Comparison of ENCODE assay signal across 8 cellular contexts in the genomic region with DNA sequence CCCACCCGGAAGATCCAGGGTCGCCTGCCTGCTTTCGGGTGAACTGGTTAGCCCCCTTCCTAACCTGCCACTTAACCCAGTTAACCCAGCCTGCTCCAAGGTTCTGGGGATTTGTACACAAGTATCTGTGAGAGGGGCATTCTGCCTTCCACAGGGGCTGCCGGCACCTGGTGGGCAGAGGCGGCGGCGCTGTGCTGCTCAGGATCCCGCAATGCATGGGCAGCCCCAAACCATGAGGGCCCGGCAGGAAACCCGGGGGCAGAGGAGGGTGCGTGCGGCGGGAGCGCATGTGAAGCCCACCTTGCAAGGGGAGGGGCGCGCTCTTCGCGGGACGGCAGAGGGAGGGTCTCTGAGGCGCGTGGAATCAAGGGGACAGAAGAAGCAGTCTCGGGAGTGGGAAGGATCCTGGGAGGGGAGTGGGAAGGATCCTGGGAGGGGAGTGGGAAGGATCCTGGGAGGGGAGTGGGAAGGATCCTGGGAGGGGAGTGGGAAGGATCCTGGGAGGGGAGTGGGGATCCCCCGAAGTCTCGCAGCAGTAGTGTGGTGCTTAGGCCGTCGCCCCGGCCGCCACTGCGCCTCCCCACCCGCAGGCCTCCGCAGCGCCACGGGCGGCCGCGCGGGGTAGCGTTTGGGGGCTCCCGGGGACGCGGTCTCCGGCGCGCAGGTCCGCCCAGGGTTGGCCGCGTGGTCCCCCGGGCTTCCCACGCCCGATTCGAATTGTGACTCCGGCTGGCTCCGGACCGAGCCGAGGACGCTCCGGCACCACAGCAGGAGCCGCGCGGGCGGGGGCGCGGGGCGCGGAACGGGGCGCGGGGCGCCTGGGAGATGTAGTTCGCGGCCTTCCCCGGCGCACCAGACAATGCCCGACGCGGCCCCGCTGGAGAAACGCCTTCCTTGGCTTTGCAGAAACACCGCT. TPM values are rescaled to one million over a fixed set of nuclear protein-coding genes. Genes with fewer than 3 reads are reported as not detected.
DNase-seq lines count a peak whose midpoint lies in the region; ATAC-seq, FAIRE-seq and TF ChIP-seq lines count a peak whose summit lies in the region.

No MANE protein-coding gene starts in this region.

- H3K4me3 ChIP-seq in HEK293 (ENCODE audit: low read depth, low read length), result peak overlapping the region; percentile 20; the same call in 1 of the 2 replicates
- H3K4me3 ChIP-seq in H1 (ENCODE audit: extremely low read depth in 1 of 4, insufficient read depth in 2 of 4, low read depth in 3 of 4, low read length in 4 of 4), result peak overlapping the region; percentile 36 to 68 (median 52)
- peak overlapping the region; percentile 61 to 63 for H3K4me3 ChIP-seq in mesenchymal stem cell (ENCODE audit: insufficient read depth in 1 of 2, low read depth in 1 of 2, low read length in 2 of 2)

- H2AFZ ChIP-seq in H1 (ENCODE audit: low read length), result no peak overlapping the region
- peak overlapping the region; percentile 29 for H2AFZ ChIP-seq in mesenchymal stem cell (ENCODE audit: low read depth, low read length)

- ATAC-seq in activated CD8-positive, alpha-beta T cell treated with anti-CD3 and anti-CD28 coated beads, Interleukin-2, amount 10 ng/mL, durations not matched to agents 7 days and 5 days, result peak; percentile 81

- H3K23ac ChIP-seq in H1 (ENCODE audit: insufficient read length), result no peak overlapping the region
- no peak overlapping the region for H3K23ac ChIP-seq in mesenchymal stem cell (ENCODE audit: low read length in 2 of 2)

- POLR2A ChIA-PET in HEK293 (lab: Yijun Ruan, JAX), result interaction anchor here (0.7 kb wide), 1 partner anchor 40 kb away, joined by 3 read pairs; no protein-coding TSS in a partner anchor
- POLR2A ChIA-PET in activated CD8-positive, alpha-beta T cell treated with anti-CD3 and anti-CD28 coated beads, Interleukin-2, amount 10 ng/mL, durations not matched to agents 7 days and 5 days (lab: Charles Lee), result no interaction called here
- POLR2A ChIA-PET in H1 (lab: Charles Lee; ENCODE audit: partially characterized antibody), result interaction anchor here (0.7 to 1.3 kb wide), 2 partner anchors 21 to 57 kb away, joined by 3 to 4 read pairs; no protein-coding TSS in a partner anchor

- no peak for TF ChIP-seq EP300 in H1 (IDR thresholded peaks at IDR 0.05; ENCODE audit: borderline replicate concordance in 1 of 2, low read depth in 2 of 2, low read length in 2 of 2)

- H3K9me3 Mint-ChIP-seq in activated CD8-positive, alpha-beta T cell treated with anti-CD3 and anti-CD28 coated beads, Interleukin-2, amount 10 ng/mL, durations not matched to agents 7 days and 5 days (ENCODE audit: insufficient read depth), result no peaks in the 10 kb centered on the region

- no peak for TF ChIP-seq CTCF in HEK293 (tag by site-specific recombination; IDR thresholded peaks at IDR 0.05)
- peak in 2 of 3 experiments; percentile 41 to 42; a peak in 3 of 4 replicates for TF ChIP-seq CTCF in H1 (IDR thresholded peaks at IDR 0.05; ENCODE audit: control extremely low read depth in 1 of 3, insufficient read depth in 1 of 3, low read depth in 1 of 3, low read length in 3 of 3)

- no peak overlapping the region for H2BK20ac ChIP-seq in H1 (ENCODE audit: low read length)

- H3K4me1 ChIP-seq in HEK293 (ENCODE audit: control insufficient read depth, insufficient read depth, low read length) (peaks cover 5% of the 10 kb centered on the region), H1 (replicated peaks in 1 of 4; ENCODE audit: control insufficient read depth in 3 of 4, insufficient read depth in 4 of 4, low read length in 3 of 4) (peaks cover 0 to 18% (median 14%) of the 10 kb centered on the region in 4 experiments; a peak in 6 of 7 replicates), mesenchymal stem cell (ENCODE audit: control insufficient read depth, insufficient read depth, low read depth, low read length) (peaks cover 32% of the 10 kb centered on the region)

- H3K14ac ChIP-seq in H1 (ENCODE audit: insufficient read length), result no peak overlapping the region
- H3K14ac ChIP-seq in mesenchymal stem cell (ENCODE audit: low read length in 2 of 2), result peak overlapping the region in 1 of 2 experiments; percentile 69

- peaks cover 23% of the 10 kb centered on the region for H3K4me1 Mint-ChIP-seq in activated CD8-positive, alpha-beta T cell treated with anti-CD3 and anti-CD28 coated beads, Interleukin-2, amount 10 ng/mL, durations not matched to agents 7 days and 5 days (ENCODE audit: low read depth)

- no peak overlapping the region for H2BK15ac ChIP-seq in H1 (ENCODE audit: low read length)
- H2BK15ac ChIP-seq in mesenchymal stem cell (ENCODE audit: low read depth, poor library complexity, severe bottlenecking), result peak overlapping the region; percentile 36

- H3K9me3 ChIP-seq in HEK293 (ENCODE audit: control insufficient read depth, insufficient read depth, low read depth, low read length), result no peaks in the 10 kb centered on the region
- H3K9me3 ChIP-seq in H1 (ENCODE audit: insufficient read depth in 2 of 2, low read depth in 1 of 2, low read length in 1 of 2), result no peaks in the 10 kb centered on the region
- H3K9me3 ChIP-seq in mesenchymal stem cell (ENCODE audit: control insufficient read depth, low read length), result no peaks in the 10 kb centered on the region

- H2AK5ac ChIP-seq in H1 (ENCODE audit: low read depth, low read length) (no peak overlapping the region; the same call in 1 of the 2 replicates), mesenchymal stem cell (ENCODE audit: low read length, severe bottlenecking) (no peak overlapping the region)

- no peak overlapping the region for H3K56ac ChIP-seq in H1 (replicated peaks; ENCODE audit: insufficient read length, low read depth, low read length)

- H4K91ac ChIP-seq in H1 (replicated peaks; ENCODE audit: insufficient read length, low read length) (no peak overlapping the region), mesenchymal stem cell (ENCODE audit: low read length) (peak overlapping the region; percentile 70)

- H3K9ac ChIP-seq in H1 (replicated peaks in 1 of 4; ENCODE audit: extremely low read depth in 1 of 4, low read depth in 3 of 4, low read length in 3 of 4) (peak overlapping the region in 2 of 4 experiments; percentile 58 to 62; a peak in 4 of 7 replicates), mesenchymal stem cell (ENCODE audit: low read length) (peak overlapping the region; percentile 77)

- H4K20me1 ChIP-seq in H1 (replicated peaks in 1 of 2; ENCODE audit: control insufficient read depth in 1 of 2, insufficient read depth in 2 of 2, low read length in 2 of 2), result peaks cover 0 to 8% of the 10 kb centered on the region in 2 experiments

- H3K36me3 Mint-ChIP-seq in activated CD8-positive, alpha-beta T cell treated with anti-CD3 and anti-CD28 coated beads, Interleukin-2, amount 10 ng/mL, durations not matched to agents 7 days and 5 days (ENCODE audit: low read depth), result no peaks in the 10 kb centered on the region

- peak overlapping the region; percentile 4; the same call in 1 of the 2 replicates for H3K27ac ChIP-seq in HEK293 (ENCODE audit: extremely low read depth, low read depth, low read length)
- H3K27ac ChIP-seq in H1 (ENCODE audit: low read depth, low read length), result no peak overlapping the region
- H3K27ac ChIP-seq in mesenchymal stem cell (ENCODE audit: low read length, poor library complexity, severe bottlenecking), result no peak overlapping the region

- H2BK12ac ChIP-seq in H1 (ENCODE audit: low read depth, low read length) (peak overlapping the region; percentile 39; the same call in 1 of the 2 replicates), mesenchymal stem cell (ENCODE audit: low read length in 2 of 2) (no peak overlapping the region)

- H3K79me1 ChIP-seq in H1 (ENCODE audit: low read depth, low read length) (0 out of 2 replicates have a peak, but pooled peaks cover 5% of the 10 kb centered on the region), mesenchymal stem cell (replicated peaks; ENCODE audit: low read length, poor library complexity, severe bottlenecking) (peaks cover 5% of the 10 kb centered on the region)

- H2BK120ac ChIP-seq in H1 (replicated peaks; ENCODE audit: low read depth, low read length), result no peak overlapping the region
- H2BK120ac ChIP-seq in mesenchymal stem cell (ENCODE audit: low read depth, low read length), result no peak overlapping the region

- H4K5ac ChIP-seq in H1 (ENCODE audit: insufficient read length, low read depth, low read length), result peak overlapping the region; percentile 59

- H3K23me2 ChIP-seq in H1 (ENCODE audit: low read depth, low read length), result peaks cover 14% of the 10 kb centered on the region; the same call in 1 of the 2 replicates

- H4K8ac ChIP-seq in H1 (ENCODE audit: extremely low read depth, insufficient read depth, low read length) (peak overlapping the region; percentile 31; the same call in 1 of the 2 replicates), mesenchymal stem cell (ENCODE audit: low read length) (peak overlapping the region; percentile 93)

- WGBS in H1 (ENCODE audit: extremely low coverage in 1 of 2, insufficient coverage in 1 of 2, insufficient read length in 1 of 2, insufficient replicate concordance in 2 of 2, low coverage in 1 of 2, low lambda C conversion rate in 2 of 2, missing lambda C conversion rate in 1 of 2), 2 experiments, result 9% methylated on average over 36 of the region's 79 CpGs; no CpG with 5 or more reads in 1 of the 2 experiments
- WGBS in mesenchymal stem cell, result 8% methylated on average over 63 of the region's 79 CpGs

- H3K4me2 ChIP-seq in H1 (ENCODE audit: insufficient read depth in 1 of 2, low read depth in 2 of 2, low read length in 2 of 2) (peak overlapping the region; percentile 66 to 69), mesenchymal stem cell (ENCODE audit: low read length, poor library complexity, severe bottlenecking) (peak overlapping the region; percentile 72)

- H3K27ac Mint-ChIP-seq in activated CD8-positive, alpha-beta T cell treated with anti-CD3 and anti-CD28 coated beads, Interleukin-2, amount 10 ng/mL, durations not matched to agents 7 days and 5 days, result peak overlapping the region; percentile 25

- H3K4me3 Mint-ChIP-seq in activated CD8-positive, alpha-beta T cell treated with anti-CD3 and anti-CD28 coated beads, Interleukin-2, amount 10 ng/mL, durations not matched to agents 7 days and 5 days, result peak overlapping the region; percentile 58

- CTCF ChIA-PET in HEK293 (lab: Yijun Ruan, JAX) (interaction anchor here (0.6 to 1.4 kb wide), 2 partner anchors 66 to 212 kb away, joined by 3 to 6 read pairs; no protein-coding TSS in a partner anchor), H1 (lab: Charles Lee; ENCODE audit: partially characterized antibody) (interaction anchor here (1.2 to 1.8 kb wide), 3 partner anchors 68 to 74 kb away, joined by 3 to 5 read pairs (median 3); no protein-coding TSS in a partner anchor)
- CTCF ChIA-PET in activated CD8-positive, alpha-beta T cell treated with anti-CD3 and anti-CD28 coated beads, Interleukin-2, amount 10 ng/mL, durations not matched to agents 7 days and 5 days (lab: Charles Lee), result interaction anchor here (0.9 to 2.0 kb wide), 6 partner anchors 10 to 75 kb away, joined by 4 to 10 read pairs (median 5); no protein-coding TSS in a partner anchor

- H3K4ac ChIP-seq in H1 (replicated peaks; ENCODE audit: insufficient read length, low read depth, low read length), result no peak overlapping the region
- H3K4ac ChIP-seq in mesenchymal stem cell (ENCODE audit: low read depth in 1 of 2, low read length in 2 of 2), result peak overlapping the region; percentile 57 to 76

- peaks cover 0 to 6% of the 10 kb centered on the region in 2 experiments; a peak in 1 of 4 replicates for H3K79me2 ChIP-seq in H1 (ENCODE audit: control insufficient read depth in 1 of 2, insufficient read depth in 2 of 2, low read length in 2 of 2)

- 0 out of 4 replicates have a peak, but pooled peaks of 1 of the 2 experiments have one; percentile 2 for TF ChIP-seq RAD21 in H1 (IDR thresholded peaks at IDR 0.05 in 1 of 2, conservative IDR thresholded peaks at IDR 0.05 in 1 of 2; ENCODE audit: low read depth in 2 of 2, low read length in 2 of 2)

- FAIRE-seq in H1 (lab: Jason Lieb, UNC), result no peak

- peaks cover 27% of the 10 kb centered on the region for H3K27me3 Mint-ChIP-seq in activated CD8-positive, alpha-beta T cell treated with anti-CD3 and anti-CD28 coated beads, Interleukin-2, amount 10 ng/mL, durations not matched to agents 7 days and 5 days (ENCODE audit: low read depth)

- H3K27me3 ChIP-seq in H1 (replicated peaks in 1 of 4; ENCODE audit: control insufficient read depth in 3 of 4, extremely low read depth in 1 of 4, insufficient read depth in 3 of 4, low read length in 3 of 4) (peaks cover 8 to 47% (median 42%) of the 10 kb centered on the region in 4 experiments), mesenchymal stem cell (ENCODE audit: control insufficient read depth in 1 of 2, insufficient read depth in 1 of 2, low read length in 2 of 2) (peaks cover 18 to 20% of the 10 kb centered on the region in 2 experiments)

- H2BK5ac ChIP-seq in H1 (ENCODE audit: low read depth, low read length) (no peak overlapping the region), mesenchymal stem cell (ENCODE audit: low read depth, low read length, poor library complexity, severe bottlenecking) (no peak overlapping the region)

- TF ChIP-seq POLR2A in H1 (IDR thresholded peaks at IDR 0.05; ENCODE audit: control extremely low read depth in 1 of 2, low read depth in 2 of 2, low read length in 2 of 2), result peak in 1 of 2 experiments; percentile 47; a peak in 1 of 3 replicates

- H3K18ac ChIP-seq in H1 (ENCODE audit: extremely low read depth, low read length) (peak overlapping the region; percentile 60), mesenchymal stem cell (ENCODE audit: low read depth in 1 of 2, low read length in 2 of 2) (peak overlapping the region; percentile 78 to 83)

- H3K36me3 ChIP-seq in HEK293 (ENCODE audit: control insufficient read depth in 2 of 2, insufficient read depth in 1 of 2, low read length in 2 of 2) (no peaks in the 10 kb centered on the region; a peak in 1 of 3 replicates), H1 (ENCODE audit: control insufficient read depth in 2 of 4, insufficient read depth in 4 of 4, low read length in 3 of 4) (no peaks in the 10 kb centered on the region; a peak in 1 of 8 replicates), mesenchymal stem cell (ENCODE audit: control insufficient read depth in 1 of 2, insufficient read depth in 2 of 2, low read depth in 1 of 2, low read length in 2 of 2) (no peaks in the 10 kb centered on the region)

- peak; percentile 68 for DNase-seq in DMS79 treated with DMSO at 0.1 percent for 48 hours (lab: John Stamatoyannopoulos, UW)
- peak; percentile 84 for DNase-seq in NCI-H2171 (lab: John Stamatoyannopoulos, UW)
- DNase-seq in activated CD8-positive, alpha-beta T cell treated with anti-CD3 and anti-CD28 coated beads, Interleukin-2, amount 10 ng/mL, durations not matched to agents 7 days and 5 days, result peak; percentile 62
- DNase-seq in H1 (ENCODE audit: low read depth in 1 of 2, low spot score in 2 of 2), result peak in 1 of 2 experiments; percentile 85
- DNase-seq in mesenchymal stem cell, result peak; percentile 66
- DNase-seq in stimulated activated CD4-positive, alpha-beta T cell treated with anti-CD3 and anti-CD28 coated beads, TNF-alpha, amount 100 ng/mL, for 48 hours (ENCODE audit: low read depth in 3 of 3), result peak; percentile 35 to 65 (median 64)
- no peak for DNase-seq in NCI-H226

RNA-seq across cellular contexts. Expression of a gene that starts 4.9 kb away (rescaled TPM):
- 100 to 1,000 TPM; 109 to 127 TPM for total RNA-seq in activated CD8-positive, alpha-beta T cell treated with anti-CD3 and anti-CD28 coated beads, Interleukin-2, amount 10 ng/mL, durations not matched to agents 7 days and 5 days
- total RNA-seq in H1 (2021; fragmentation: NEBNext Ultra II Directional; extraction: Animal tissue kit (Norgen Biotek cat#: 25700)), result 217 and 221 TPM in 2 replicates
- 73.9 and 159 TPM in 2 replicates for polyA plus RNA-seq in H1 (2011; rRNA removed)
- 107 TPM for polyA plus RNA-seq in H1 (2011; cell fraction: cytosol; rRNA removed)
- polyA plus RNA-seq in H1 (2011; cell fraction: nucleus; rRNA removed), result 578 TPM
- polyA plus RNA-seq in H1 (2012, experiment 1 of 2), result 172 to 212 TPM (median 181 TPM) in 4 replicates
- 113 TPM for polyA plus RNA-seq in H1 (2012, experiment 2 of 2)
- 173 TPM for polyA plus RNA-seq in H1 (2013, experiment 1 of 2)
- 167 TPM for polyA plus RNA-seq in H1 (2013, experiment 2 of 2)
- polyA minus RNA-seq in H1 (2011; rRNA and poly(A)+ RNA removed), result 58.7 and 60.2 TPM in 2 replicates
- 171 TPM for polyA minus RNA-seq in H1 (2011; cell fraction: cytosol; rRNA and poly(A)+ RNA removed)
- polyA minus RNA-seq in H1 (2011; cell fraction: nucleus; rRNA and poly(A)+ RNA removed), result 231 TPM
- 66.6 TPM for polyA plus RNA-seq in mesenchymal stem cell (2013, experiment 1 of 2)
- 63.2 TPM for polyA plus RNA-seq in mesenchymal stem cell (2013, experiment 2 of 2)

RNA-seq across cellular contexts. Expression of a gene that starts 16.4 kb away (rescaled TPM):
- total RNA-seq in activated CD8-positive, alpha-beta T cell treated with anti-CD3 and anti-CD28 coated beads, Interleukin-2, amount 10 ng/mL, durations not matched to agents 7 days and 5 days, result 1 to 10 TPM; 1.9 to 2.4 TPM
- 0.39 and 0.82 TPM in 2 replicates for total RNA-seq in H1 (2021; fragmentation: NEBNext Ultra II Directional; extraction: Animal tissue kit (Norgen Biotek cat#: 25700))
- 0.24 and 0.67 TPM in 2 replicates for polyA plus RNA-seq in H1 (2011; rRNA removed)
- polyA plus RNA-seq in H1 (2011; cell fraction: cytosol; rRNA removed), result 0.70 TPM
- polyA plus RNA-seq in H1 (2011; cell fraction: nucleus; rRNA removed), result 5.9 TPM
- polyA plus RNA-seq in H1 (2012, experiment 1 of 2), result 0.28 to 0.54 TPM (median 0.42 TPM) in 4 replicates
- 0.05 TPM for polyA plus RNA-seq in H1 (2012, experiment 2 of 2)
- polyA plus RNA-seq in H1 (2013, experiment 1 of 2), result 0.14 TPM
- 0.07 TPM for polyA plus RNA-seq in H1 (2013, experiment 2 of 2)
- polyA minus RNA-seq in H1 (2011; rRNA and poly(A)+ RNA removed), result 0.10 and 0.16 TPM in 2 replicates
- polyA minus RNA-seq in H1 (2011; cell fraction: cytosol; rRNA and poly(A)+ RNA removed), result not detected
- polyA minus RNA-seq in H1 (2011; cell fraction: nucleus; rRNA and poly(A)+ RNA removed), result 1.5 TPM
- 0.06 TPM for polyA plus RNA-seq in mesenchymal stem cell (2013, experiment 1 of 2)
- polyA plus RNA-seq in mesenchymal stem cell (2013, experiment 2 of 2), result 0.04 TPM

RNA-seq across cellular contexts. Expression of a gene that starts 59.9 kb away (rescaled TPM):
- under 1 TPM; 0.21 to 0.31 TPM for total RNA-seq in activated CD8-positive, alpha-beta T cell treated with anti-CD3 and anti-CD28 coated beads, Interleukin-2, amount 10 ng/mL, durations not matched to agents 7 days and 5 days
- 4.0 and 4.2 TPM in 2 replicates for total RNA-seq in H1 (2021; fragmentation: NEBNext Ultra II Directional; extraction: Animal tissue kit (Norgen Biotek cat#: 25700))
- 13.5 and 28.4 TPM in 2 replicates for polyA plus RNA-seq in H1 (2011; rRNA removed)
- 11.7 TPM for polyA plus RNA-seq in H1 (2011; cell fraction: cytosol; rRNA removed)
- polyA plus RNA-seq in H1 (2011; cell fraction: nucleus; rRNA removed), result 18.2 TPM
- 6.1 to 9.1 TPM (median 7.6 TPM) in 4 replicates for polyA plus RNA-seq in H1 (2012, experiment 1 of 2)
- polyA plus RNA-seq in H1 (2012, experiment 2 of 2), result 5.1 TPM
- 6.7 TPM for polyA plus RNA-seq in H1 (2013, experiment 1 of 2)
- 7.7 TPM for polyA plus RNA-seq in H1 (2013, experiment 2 of 2)
- 0.76 and 0.83 TPM in 2 replicates for polyA minus RNA-seq in H1 (2011; rRNA and poly(A)+ RNA removed)
- 3.4 TPM for polyA minus RNA-seq in H1 (2011; cell fraction: cytosol; rRNA and poly(A)+ RNA removed)
- 3.5 TPM for polyA minus RNA-seq in H1 (2011; cell fraction: nucleus; rRNA and poly(A)+ RNA removed)
- polyA plus RNA-seq in mesenchymal stem cell (2013, experiment 1 of 2), result 120 TPM
- polyA plus RNA-seq in mesenchymal stem cell (2013, experiment 2 of 2), result 119 TPM
